In the genomic region with DNA sequence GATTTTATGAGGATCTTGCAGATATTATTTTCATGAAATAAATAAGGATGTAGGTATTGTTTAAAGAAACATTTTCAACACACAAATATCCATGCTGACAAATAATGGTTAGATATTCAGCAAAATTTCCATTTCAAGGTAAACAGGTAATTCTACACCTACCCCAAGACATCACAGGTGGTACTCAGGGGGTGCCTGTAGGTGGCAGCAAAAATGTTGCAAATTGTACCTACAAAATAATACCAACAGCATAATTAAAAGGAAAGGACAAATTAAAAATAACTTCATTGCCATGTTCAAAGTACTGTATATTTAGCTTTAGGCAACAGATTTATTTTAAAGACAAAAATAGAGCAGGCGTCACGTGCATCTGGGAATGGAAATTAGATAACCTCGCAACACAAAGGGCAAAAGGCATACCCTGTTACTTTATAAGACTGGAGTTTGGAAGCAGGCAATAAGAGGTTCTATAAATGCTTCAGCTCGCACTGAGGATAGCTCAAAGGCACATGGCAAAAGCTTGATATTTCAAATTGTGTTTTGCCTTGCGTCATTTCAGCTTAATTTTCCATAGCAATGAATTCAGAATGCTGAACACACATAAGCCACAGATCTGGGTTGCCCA, we compare ENCODE assay signal across 1 cellular context.
TF ChIP-seq lines count a peak whose summit lies in the region.

No MANE protein-coding gene starts in this region.

TF ChIP-seq in WTC11, 78 proteins besides CTCF, POLR2A, EP300 and RAD21 (continued from another document):
- TF ChIP-seq, protein P1, sequence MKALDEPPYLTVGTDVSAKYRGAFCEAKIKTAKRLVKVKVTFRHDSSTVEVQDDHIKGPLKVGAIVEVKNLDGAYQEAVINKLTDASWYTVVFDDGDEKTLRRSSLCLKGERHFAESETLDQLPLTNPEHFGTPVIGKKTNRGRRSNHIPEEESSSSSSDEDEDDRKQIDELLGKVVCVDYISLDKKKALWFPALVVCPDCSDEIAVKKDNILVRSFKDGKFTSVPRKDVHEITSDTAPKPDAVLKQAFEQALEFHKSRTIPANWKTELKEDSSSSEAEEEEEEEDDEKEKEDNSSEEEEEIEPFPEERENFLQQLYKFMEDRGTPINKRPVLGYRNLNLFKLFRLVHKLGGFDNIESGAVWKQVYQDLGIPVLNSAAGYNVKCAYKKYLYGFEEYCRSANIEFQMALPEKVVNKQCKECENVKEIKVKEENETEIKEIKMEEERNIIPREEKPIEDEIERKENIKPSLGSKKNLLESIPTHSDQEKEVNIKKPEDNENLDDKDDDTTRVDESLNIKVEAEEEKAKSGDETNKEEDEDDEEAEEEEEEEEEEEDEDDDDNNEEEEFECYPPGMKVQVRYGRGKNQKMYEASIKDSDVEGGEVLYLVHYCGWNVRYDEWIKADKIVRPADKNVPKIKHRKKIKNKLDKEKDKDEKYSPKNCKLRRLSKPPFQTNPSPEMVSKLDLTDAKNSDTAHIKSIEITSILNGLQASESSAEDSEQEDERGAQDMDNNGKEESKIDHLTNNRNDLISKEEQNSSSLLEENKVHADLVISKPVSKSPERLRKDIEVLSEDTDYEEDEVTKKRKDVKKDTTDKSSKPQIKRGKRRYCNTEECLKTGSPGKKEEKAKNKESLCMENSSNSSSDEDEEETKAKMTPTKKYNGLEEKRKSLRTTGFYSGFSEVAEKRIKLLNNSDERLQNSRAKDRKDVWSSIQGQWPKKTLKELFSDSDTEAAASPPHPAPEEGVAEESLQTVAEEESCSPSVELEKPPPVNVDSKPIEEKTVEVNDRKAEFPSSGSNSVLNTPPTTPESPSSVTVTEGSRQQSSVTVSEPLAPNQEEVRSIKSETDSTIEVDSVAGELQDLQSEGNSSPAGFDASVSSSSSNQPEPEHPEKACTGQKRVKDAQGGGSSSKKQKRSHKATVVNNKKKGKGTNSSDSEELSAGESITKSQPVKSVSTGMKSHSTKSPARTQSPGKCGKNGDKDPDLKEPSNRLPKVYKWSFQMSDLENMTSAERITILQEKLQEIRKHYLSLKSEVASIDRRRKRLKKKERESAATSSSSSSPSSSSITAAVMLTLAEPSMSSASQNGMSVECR (CRISPR knock-in tag; IDR thresholded peaks at IDR 0.05; ENCODE audit: borderline replicate concordance), result no peak
- no peak for TF ChIP-seq ZNF121 (CRISPR knock-in tag; IDR thresholded peaks at IDR 0.05)
- no peak for TF ChIP-seq ATF3 (CRISPR knock-in tag; conservative IDR thresholded peaks at IDR 0.05)
- TF ChIP-seq MXD4 (CRISPR knock-in tag; IDR thresholded peaks at IDR 0.05; ENCODE audit: borderline replicate concordance), result no peak
